ENCODE assay signal across 17 cellular contexts in genomic region chr11:116840746-116841296, GRCh38. TPM values are rescaled to one million over a fixed set of nuclear protein-coding genes. Genes with fewer than 3 reads are reported as not detected.
"Had no signal": no experiment of that assay in that cellular context is flagged by ENCODE, and none has a peak within 500 bp of the region (broad histone marks: within the 10 kb centered on the region; RNA-seq: fewer than 3 reads in every experiment).

No MANE protein-coding gene starts in this region.

- H3K4me2 ChIP-seq: hepatocyte had no signal

- H3K36me3 ChIP-seq: uterus had no signal

- H3K4me3 Mint-ChIP-seq: activated CD8-positive, alpha-beta T cell treated with anti-CD3 and anti-CD28 coated beads, Interleukin-2, amount 10 ng/mL, durations not matched to agents 7 days and 5 days; activated naive CD4-positive, alpha-beta T cell treated with anti-CD3 and anti-CD28 coated beads for 36 hours; dendritic cell treated with granulocyte-macrophage colony-stimulating factor and Interleukin-4, amounts not matched to agents 40 ng/mL and 50 ng/mL, for 4 days; T-cell had no signal

- H3K9me3 ChIP-seq: neutrophil, tibial artery, uterus had no signal

- H2AFZ ChIP-seq: hepatocyte had no signal

- H3K9me3 Mint-ChIP-seq: activated naive CD4-positive, alpha-beta T cell treated with anti-CD3 and anti-CD28 coated beads for 36 hours; dendritic cell treated with granulocyte-macrophage colony-stimulating factor and Interleukin-4, amounts not matched to agents 40 ng/mL and 50 ng/mL, for 4 days; T-cell had no signal

- H3K27ac ChIP-seq: hepatocyte, neutrophil, tibial artery, uterus, VCaP had no signal

- H3K27me3 ChIP-seq: hepatocyte, tibial artery, uterus had no signal

- DNase-seq: activated CD4-positive, alpha-beta T cell treated with anti-CD3 and anti-CD28 coated beads for 4 hours; activated CD8-positive, alpha-beta memory T cell treated with anti-CD3 and anti-CD28 coated beads, Interleukin-2, amount 50 U/mL, for 48 hours; activated CD8-positive, alpha-beta T cell treated with anti-CD3 and anti-CD28 coated beads, Interleukin-2, amount 10 ng/mL, durations not matched to agents 7 days and 5 days; kidney; stimulated activated CD4-positive, alpha-beta T cell treated with anti-CD3 and anti-CD28 coated beads, Interleukin-2, amount 100 ng/mL, for 48 hours; T-cell; T1000; uterus had no signal

- H3K4me3 ChIP-seq: hepatocyte, tibial artery, uterus had no signal

- H3K27me3 Mint-ChIP-seq: T-cell had no signal

- H3K27ac Mint-ChIP-seq: activated CD8-positive, alpha-beta T cell treated with anti-CD3 and anti-CD28 coated beads, Interleukin-2, amount 10 ng/mL, durations not matched to agents 7 days and 5 days; activated naive CD4-positive, alpha-beta T cell treated with anti-CD3 and anti-CD28 coated beads for 36 hours; dendritic cell treated with granulocyte-macrophage colony-stimulating factor and Interleukin-4, amounts not matched to agents 40 ng/mL and 50 ng/mL, for 4 days; T-cell had no signal

- ATAC-seq: activated CD8-positive, alpha-beta T cell treated with anti-CD3 and anti-CD28 coated beads, Interleukin-2, amount 10 ng/mL, durations not matched to agents 7 days and 5 days; right cardiac atrium; T-cell had no signal

- H3K4me1 ChIP-seq: uterus had no signal

RNA-seq across cellular contexts. Expression of gene APOA1, which starts 3.4 kb away (rescaled TPM):
- total RNA-seq: activated CD8-positive, alpha-beta T cell treated with anti-CD3 and anti-CD28 coated beads, Interleukin-2, amount 10 ng/mL, durations not matched to agents 7 days and 5 days; activated naive CD4-positive, alpha-beta T cell treated with anti-CD3 and anti-CD28 coated beads for 36 hours; epithelial cell of proximal tubule; kidney had no signal

RNA-seq across cellular contexts. Expression of gene APOC3, which starts 11.1 kb away (rescaled TPM):
- total RNA-seq: activated CD8-positive, alpha-beta T cell treated with anti-CD3 and anti-CD28 coated beads, Interleukin-2, amount 10 ng/mL, durations not matched to agents 7 days and 5 days; activated naive CD4-positive, alpha-beta T cell treated with anti-CD3 and anti-CD28 coated beads for 36 hours; epithelial cell of proximal tubule; kidney; lower leg skin had no signal
- polyA plus RNA-seq: right cardiac atrium had no signal

RNA-seq across cellular contexts. Expression of gene APOA4, which starts 17.7 kb away (rescaled TPM):
- total RNA-seq: activated CD8-positive, alpha-beta T cell treated with anti-CD3 and anti-CD28 coated beads, Interleukin-2, amount 10 ng/mL, durations not matched to agents 7 days and 5 days; activated naive CD4-positive, alpha-beta T cell treated with anti-CD3 and anti-CD28 coated beads for 36 hours; epithelial cell of proximal tubule; kidney; lower leg skin; right cardiac atrium; T-cell; uterus had no signal

RNA-seq across cellular contexts. Expression of gene APOA5, which starts 49.1 kb away (rescaled TPM):
- total RNA-seq: activated CD8-positive, alpha-beta T cell treated with anti-CD3 and anti-CD28 coated beads, Interleukin-2, amount 10 ng/mL, durations not matched to agents 7 days and 5 days; activated naive CD4-positive, alpha-beta T cell treated with anti-CD3 and anti-CD28 coated beads for 36 hours; epithelial cell of proximal tubule; kidney; lower leg skin; right cardiac atrium; uterus had no signal
- polyA plus RNA-seq: right cardiac atrium had no signal
